Comparison of ENCODE assay signal across 10 cellular contexts in genomic region chr7:102337002-102337401, GRCh38. TPM values are rescaled to one million over a fixed set of nuclear protein-coding genes. Genes with fewer than 3 reads are reported as not detected.
"Had no signal": no experiment of that assay in that cellular context is flagged by ENCODE, and none has a peak within 500 bp of the region (broad histone marks: within the 10 kb centered on the region; RNA-seq: fewer than 3 reads in every experiment).

No MANE protein-coding gene starts in this region.

RNA-seq across cellular contexts. Expression of gene SPDYE6, which starts 19.2 kb away (rescaled TPM):
- total RNA-seq: activated CD4-positive, alpha-beta T cell treated with anti-CD3 and anti-CD28 coated beads for 36 hours; activated CD4-positive, alpha-beta T cell treated with anti-CD3 and anti-CD28 coated beads, Interleukin-2, amount 10 ng/mL, durations not matched to agents 7 days and 5 days; activated CD8-positive, alpha-beta memory T cell treated with anti-CD3 and anti-CD28 coated beads, Interleukin-2, amount 10 ng/mL, durations not matched to agents 7 days and 5 days; activated CD8-positive, alpha-beta T cell treated with anti-CD3 and anti-CD28 coated beads, Interleukin-2, amount 10 ng/mL, durations not matched to agents 7 days and 5 days; activated naive CD8-positive, alpha-beta T cell treated with anti-CD3 and anti-CD28 coated beads, Interleukin-2, amount 10 ng/mL, durations not matched to agents 7 days and 5 days; activated T-helper 2 cell treated with anti-CD3 and anti-CD28 coated beads, Interferon-gamma antibody, Interleukin-2, Interleukin-4, amounts not matched to agents 10 μg/mL and 5 μg/mL and 100 μg/mL, durations not matched to agents 14 hours and 24 hours and 36 hours; ascending aorta; bronchial epithelial cell; cardiac muscle cell; chondrocyte had no signal
